Comparison of ENCODE assay signal across 29 cellular contexts in genomic region chr1:169615803-169616202, GRCh38. TPM values are rescaled to one million over a fixed set of nuclear protein-coding genes. Genes with fewer than 3 reads are reported as not detected.
"Had no signal": no experiment of that assay in that cellular context is flagged by ENCODE, and none has a peak within 500 bp of the region (broad histone marks: within the 10 kb centered on the region; RNA-seq: fewer than 3 reads in every experiment).

No MANE protein-coding gene starts in this region.

- H3K36me3 ChIP-seq: heart left ventricle, left ventricle myocardium inferior, ovary, right atrium auricular region, right lobe of liver, stomach, thyroid gland, transverse colon, uterus had no signal

- H3K27ac ChIP-seq: heart left ventricle, left ventricle myocardium inferior, ovary, right atrium auricular region, right lobe of liver, stomach, testis, thyroid gland, transverse colon, uterus had no signal

- DNase-seq: heart left ventricle; hypothalamus; immature natural killer cell; left ventricle myocardium inferior; mesendoderm; midbrain; mucosa of descending colon; naive thymus-derived CD4-positive, alpha-beta T cell; ovary; right lobe of liver; stimulated activated CD4-positive, alpha-beta T cell treated with anti-CD3 and anti-CD28 coated beads, Interleukin-12 subunit alpha, Interleukin-12 subunit beta, amount 100 ng/mL, for 4 hours; stimulated activated CD4-positive, alpha-beta T cell treated with anti-CD3 and anti-CD28 coated beads, Interleukin-15, amount 100 ng/mL, for 24 hours; stimulated activated CD4-positive, alpha-beta T cell treated with anti-CD3 and anti-CD28 coated beads, Interleukin-2, amount 100 ng/mL, for 24 hours; stimulated activated CD4-positive, alpha-beta T cell treated with anti-CD3 and anti-CD28 coated beads, Interleukin-4, amount 100 ng/mL, for 24 hours; stimulated activated naive B cell treated with anti-CD40 and anti-IgM and Interleukin-4, amounts not matched to agents 10 μg/mL and 1 μg/mL and 100 μg/mL, for 72 hours; stimulated activated naive CD8-positive, alpha-beta T cell treated with anti-CD3 and anti-CD28 coated beads, Interleukin-15, Interleukin-2, amounts not matched to agents 100 U/mL and 50 U/mL, for 24 hours; stomach; testis; thyroid gland; transverse colon; uterus had no signal

- H3K27me3 ChIP-seq: ovary, right atrium auricular region, right lobe of liver, testis, thyroid gland, uterus had no signal

- H3K4me1 ChIP-seq: right lobe of liver, stomach, testis, thyroid gland, transverse colon, uterus had no signal

- H3K27ac Mint-ChIP-seq: immature natural killer cell; natural killer cell treated with Interleukin-12 subunit alpha and Interleukin-12 subunit beta and Interleukin-15 and Interleukin-18, amount 100 ng/mL, for 72 hours; progenitor cell of endocrine pancreas; stimulated activated naive B cell treated with anti-CD40 and anti-IgM and Interleukin-4, amounts not matched to agents 10 μg/mL and 1 μg/mL and 100 μg/mL, for 72 hours had no signal

- H3K27me3 Mint-ChIP-seq: naive thymus-derived CD4-positive, alpha-beta T cell; natural killer cell treated with Interleukin-12 subunit alpha and Interleukin-12 subunit beta and Interleukin-15 and Interleukin-18, amount 100 ng/mL, for 72 hours; progenitor cell of endocrine pancreas; stimulated activated naive B cell treated with anti-CD40 and anti-IgM and Interleukin-4, amounts not matched to agents 10 μg/mL and 1 μg/mL and 100 μg/mL, for 72 hours had no signal

- H3K9me3 ChIP-seq: heart left ventricle, left ventricle myocardium inferior, mucosa of descending colon, ovary, right atrium auricular region, right lobe of liver, stomach, testis, thyroid gland, transverse colon, uterus had no signal

- H3K4me3 Mint-ChIP-seq: immature natural killer cell; naive thymus-derived CD4-positive, alpha-beta T cell; natural killer cell treated with Interleukin-12 subunit alpha and Interleukin-12 subunit beta and Interleukin-15 and Interleukin-18, amount 100 ng/mL, for 72 hours; stimulated activated naive B cell treated with anti-CD40 and anti-IgM and Interleukin-4, amounts not matched to agents 10 μg/mL and 1 μg/mL and 100 μg/mL, for 72 hours had no signal

- H3K36me3 Mint-ChIP-seq: natural killer cell treated with Interleukin-12 subunit alpha and Interleukin-12 subunit beta and Interleukin-15 and Interleukin-18, amount 100 ng/mL, for 72 hours had no signal

- H3K9me3 Mint-ChIP-seq: immature natural killer cell; stimulated activated naive B cell treated with anti-CD40 and anti-IgM and Interleukin-4, amounts not matched to agents 10 μg/mL and 1 μg/mL and 100 μg/mL, for 72 hours had no signal

- H3K4me3 ChIP-seq: heart left ventricle, left ventricle myocardium inferior, lung, mucosa of descending colon, ovary, right atrium auricular region, right lobe of liver, stomach, testis, thyroid gland, transverse colon, uterus had no signal

- ATAC-seq: heart left ventricle; mucosa of descending colon; naive thymus-derived CD4-positive, alpha-beta T cell; natural killer cell treated with Interleukin-12 subunit alpha and Interleukin-12 subunit beta and Interleukin-15 and Interleukin-18, amount 100 ng/mL, for 72 hours; right lobe of liver; stimulated activated naive B cell treated with anti-CD40 and anti-IgM and Interleukin-4, amounts not matched to agents 10 μg/mL and 1 μg/mL and 100 μg/mL, for 72 hours; stimulated activated naive CD8-positive, alpha-beta T cell treated with anti-CD3 and anti-CD28 coated beads, Interleukin-15, Interleukin-2, amounts not matched to agents 100 U/mL and 50 U/mL, for 24 hours had no signal

RNA-seq across cellular contexts. Expression of gene SELP, which starts 14.1 kb away (rescaled TPM):
- total RNA-seq: kidney epithelial cell; myocyte; natural killer cell treated with Interleukin-12 subunit alpha and Interleukin-12 subunit beta and Interleukin-15 and Interleukin-18, amount 100 ng/mL, for 72 hours; progenitor cell of endocrine pancreas; renal cortical epithelial cell had no signal
- polyA plus RNA-seq: neural cell had no signal

RNA-seq across cellular contexts. Expression of gene F5, which starts 29.5 kb away (rescaled TPM):
- total RNA-seq: kidney epithelial cell, myocyte had no signal
- polyA plus RNA-seq: neural cell had no signal
